ENCODE assay signal across 21 cellular contexts in the genomic region with DNA sequence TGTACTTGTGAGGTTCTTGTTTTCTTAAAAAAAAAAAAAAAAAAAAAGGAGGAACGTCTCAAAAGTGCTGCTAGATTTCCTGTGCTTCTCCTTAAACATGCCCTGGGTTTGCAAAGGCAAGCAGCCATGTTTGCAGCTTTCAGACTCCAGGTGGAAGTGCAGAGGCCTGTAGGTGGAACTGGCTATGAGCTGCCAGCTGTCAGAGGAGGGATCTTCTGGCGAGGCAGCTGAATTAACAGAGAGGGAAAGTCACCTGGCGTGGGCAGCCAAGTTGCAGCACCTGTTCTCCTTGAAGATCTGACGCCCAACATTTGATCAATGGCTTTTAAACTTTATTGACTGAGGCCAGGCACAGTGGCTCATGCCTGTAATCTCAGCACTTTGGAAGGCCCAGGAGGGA. TPM values are rescaled to one million over a fixed set of nuclear protein-coding genes. Genes with fewer than 3 reads are reported as not detected.
DNase-seq lines count a peak whose midpoint lies in the region; ATAC-seq and TF ChIP-seq lines count a peak whose summit lies in the region.
"Had no signal": no experiment of that assay in that cellular context is flagged by ENCODE, and none has a peak within 500 bp of the region (broad histone marks: within the 10 kb centered on the region; RNA-seq: fewer than 3 reads in every experiment).

No MANE protein-coding gene starts in this region.

- no peaks in the 10 kb centered on the region for H3K27me3 ChIP-seq in prostate gland (replicated peaks; ENCODE audit: insufficient read depth)

- peak overlapping the region; percentile 81 for H3K27ac Mint-ChIP-seq in chondrocyte (ENCODE audit: unreplicated experiment)
- H3K27ac Mint-ChIP-seq: nephron progenitor cell had no signal

- no peak overlapping the region for H3K27ac ChIP-seq in prostate gland
- H3K27ac ChIP-seq: adrenal gland, breast epithelium, coronary artery, sigmoid colon had no signal

- peaks cover 1% of the 10 kb centered on the region for H3K36me3 Mint-ChIP-seq in chondrocyte (ENCODE audit: low read depth)
- no peaks in the 10 kb centered on the region for H3K36me3 Mint-ChIP-seq in activated T-cell treated with anti-CD3 and anti-CD28 coated beads, Interleukin-2, amount 50 U/mL, for 4 hours (ENCODE audit: insufficient read depth)

- no peak overlapping the region for H3K4me3 ChIP-seq in prostate gland
- H3K4me3 ChIP-seq: adrenal gland, breast epithelium, coronary artery, sigmoid colon had no signal

- H3K4me1 Mint-ChIP-seq in chondrocyte (ENCODE audit: low read depth) = peaks cover 21% of the 10 kb centered on the region
- H3K4me1 Mint-ChIP-seq in activated T-cell treated with anti-CD3 and anti-CD28 coated beads, Interleukin-2, amount 50 U/mL, for 4 hours (ENCODE audit: low read depth) = peaks cover 2% of the 10 kb centered on the region
- H3K4me1 Mint-ChIP-seq: nephron progenitor cell had no signal

- H3K36me3 ChIP-seq in prostate gland = no peaks in the 10 kb centered on the region
- H3K36me3 ChIP-seq: adrenal gland, breast epithelium, sigmoid colon had no signal

- intact Hi-C loops in prostate gland (cut with DNase I) = no loop called here

- no peak for TF ChIP-seq CTCF in chondrocyte (IDR thresholded peaks at IDR 0.05)
- TF ChIP-seq CTCF in prostate gland (IDR thresholded peaks at IDR 0.05) = no peak

- DNase-seq in NCI-H2107 treated with DMSO at 0.1 percent for 48 hours (lab: John Stamatoyannopoulos, UW; ENCODE audit: unreplicated experiment) = peak; percentile 36
- no peak for DNase-seq in NCI-H2107 (lab: John Stamatoyannopoulos, UW)
- DNase-seq in NCI-H510A treated with DMSO at 0.1 percent for 48 hours (lab: John Stamatoyannopoulos, UW) = peak; percentile 77
- DNase-seq in chondrocyte (ENCODE audit: low spot score) = no peak
- DNase-seq in prostate gland (ENCODE audit: low spot score) = peak; percentile 42
- no peak for DNase-seq in NCI-H2227 treated with DMSO at 0.1 percent for 48 hours (lab: John Stamatoyannopoulos, UW)
- DNase-seq in HuH-7.5 (ENCODE audit: low spot score) = no peak
- DNase-seq in activated T-cell treated with anti-CD3 and anti-CD28 coated beads, Interleukin-2, amount 50 U/mL, for 4 hours = no peak
- DNase-seq: activated CD4-positive, alpha-beta T cell treated with anti-CD3 and anti-CD28 coated beads for 1 hour; activated naive CD4-positive, alpha-beta T cell; activated T-cell treated with anti-CD3 and anti-CD28 coated beads, Interleukin-2, amount 50 U/mL, for 1 hour; adrenal gland; glutamatergic neuron; H7; nephron progenitor cell; posterior cingulate gyrus; sigmoid colon; SW 1271 had no signal

- no peak for TF ChIP-seq POLR2A in prostate gland (IDR thresholded peaks at IDR 0.05)

- no peaks in the 10 kb centered on the region for H3K9me3 ChIP-seq in prostate gland
- H3K9me3 ChIP-seq: adrenal gland, breast epithelium, sigmoid colon had no signal

- H3K9me3 Mint-ChIP-seq in chondrocyte (ENCODE audit: low read depth) = no peaks in the 10 kb centered on the region
- H3K9me3 Mint-ChIP-seq in activated T-cell treated with anti-CD3 and anti-CD28 coated beads, Interleukin-2, amount 50 U/mL, for 4 hours = no peaks in the 10 kb centered on the region
- H3K9me3 Mint-ChIP-seq: nephron progenitor cell had no signal

- 43% methylated on average over 4 of the region's 4 CpGs for WGBS in prostate gland

- no peak for ATAC-seq in activated T-cell treated with anti-CD3 and anti-CD28 coated beads, Interleukin-2, amount 50 U/mL, for 4 hours

- H3K27me3 Mint-ChIP-seq in chondrocyte (ENCODE audit: low read depth) = no peaks in the 10 kb centered on the region
- H3K27me3 Mint-ChIP-seq in activated T-cell treated with anti-CD3 and anti-CD28 coated beads, Interleukin-2, amount 50 U/mL, for 4 hours (ENCODE audit: low read depth) = peaks cover 20% of the 10 kb centered on the region

- no peaks in the 10 kb centered on the region for H3K4me1 ChIP-seq in prostate gland (replicated peaks)
- H3K4me1 ChIP-seq: breast epithelium had no signal

- no peak overlapping the region for H3K4me3 Mint-ChIP-seq in chondrocyte (ENCODE audit: unreplicated experiment)
- no peak overlapping the region for H3K4me3 Mint-ChIP-seq in activated T-cell treated with anti-CD3 and anti-CD28 coated beads, Interleukin-2, amount 50 U/mL, for 4 hours
- H3K4me3 Mint-ChIP-seq: nephron progenitor cell had no signal

RNA-seq across cellular contexts. Expression of a gene that starts 3.6 kb away (rescaled TPM):
- 0.39 to 2.4 TPM (median 2.1 TPM) in 3 replicates for total RNA-seq in chondrocyte
- 10 to 100 TPM; 11.4 to 20.0 TPM for total RNA-seq in prostate gland
- total RNA-seq in activated T-cell treated with anti-CD3 and anti-CD28 coated beads, Interleukin-2, amount 50 U/mL, for 4 hours = under 1 TPM in 2 of 3 donors, not detected in 1; 0.05 to 0.11 TPM
- total RNA-seq: sigmoid colon had no signal

RNA-seq across cellular contexts. Expression of a gene that starts 52.7 kb away (rescaled TPM):
- total RNA-seq in chondrocyte (0.26 to 0.35 TPM in 2 of 3 replicates, not detected in the other), prostate gland (under 1 TPM in 1 of 2 donors, not detected in 1; 0.17 TPM)
- total RNA-seq in activated T-cell treated with anti-CD3 and anti-CD28 coated beads, Interleukin-2, amount 50 U/mL, for 4 hours = under 1 TPM; 0.45 to 0.54 (median 0.48) TPM
- total RNA-seq: G401, H7, sigmoid colon had no signal

Comparison
In these comparisons a context has a peak if more than half of its experiments do, and no peak if none do; other contexts are left out.
1. DNase-seq: peak in NCI-H2107 treated with DMSO at 0.1 percent for 48 hours (single experiment), NCI-H510A treated with DMSO at 0.1 percent for 48 hours (single experiment) and prostate gland (single experiment); none in NCI-H2107 (single experiment), chondrocyte (single experiment), NCI-H2227 treated with DMSO at 0.1 percent for 48 hours (single experiment), HuH-7.5 (single experiment) and activated T-cell treated with anti-CD3 and anti-CD28 coated beads, Interleukin-2, amount 50 U/mL, for 4 hours (single experiment).